In the genomic region with DNA sequence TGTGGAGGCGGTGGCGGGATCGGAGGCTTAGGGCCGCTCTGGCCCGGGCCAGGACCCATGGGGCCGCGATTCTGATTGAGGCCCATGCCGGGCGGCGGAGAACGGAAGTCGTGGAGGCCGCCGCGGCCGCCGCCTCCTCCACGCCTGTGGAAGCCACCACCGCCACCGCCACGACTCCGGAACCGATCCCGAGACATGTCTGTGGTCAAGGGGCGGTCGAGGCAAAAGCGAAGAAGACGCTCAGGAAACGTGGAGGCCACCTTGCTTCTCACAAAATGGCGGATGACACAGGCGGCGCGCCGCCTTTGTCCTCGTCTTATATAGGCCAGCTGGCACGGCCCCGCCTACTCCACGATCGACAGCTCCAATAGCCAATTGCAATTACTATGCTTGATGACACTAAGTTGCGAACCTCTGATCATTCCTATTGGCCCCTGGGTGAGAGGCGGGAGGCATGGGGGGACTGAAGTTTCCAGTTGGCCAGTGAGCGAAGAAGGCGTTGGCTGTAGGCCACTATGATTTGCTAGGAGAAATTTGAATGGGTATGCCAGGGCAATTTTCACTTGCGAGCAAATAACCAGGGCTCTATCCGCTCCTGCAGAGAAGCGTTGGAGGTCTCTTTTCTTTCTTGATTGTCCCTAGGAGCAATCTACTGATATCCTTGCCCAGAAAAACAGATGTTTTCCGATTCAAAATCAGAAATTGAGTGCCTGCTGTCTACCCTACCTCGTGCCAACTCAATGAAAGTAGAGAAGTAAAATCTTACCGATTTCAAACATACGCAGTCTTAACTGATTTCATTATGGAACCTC, we compare ENCODE assay signal across 8 cellular contexts. TPM values are rescaled to one million over a fixed set of nuclear protein-coding genes. Genes with fewer than 3 reads are reported as not detected.
A peak's percentile ranks its signal among the peaks of the same experiment; 100 is the strongest.
DNase-seq lines count a peak whose midpoint lies in the region; ATAC-seq and TF ChIP-seq lines count a peak whose summit lies in the region.

Gene SFPQ, minus strand, starts transcription at position 293 of the 812 bp plus-strand sequence. Its CDS starts 96 bp downstream, at position 197.

- H2AFZ ChIP-seq in PC-9, result peak within 1 kb of the TSS; percentile 83

- DNase-seq in DMS153 treated with DMSO at 0.1 percent for 48 hours (lab: John Stamatoyannopoulos, UW; ENCODE audit: unreplicated experiment) (peak; percentile 100), PC-9 (peak; percentile 96 to 99), epithelial cell of proximal tubule (ENCODE audit: low read depth) (peak; percentile 95), mucosa of gallbladder (ENCODE audit: low spot score) (peak; percentile 98)
- DNase-seq in Jurkat, Clone E6-1 (ENCODE audit: low read depth, low spot score), result peak; percentile 99
- DNase-seq in activated T-cell treated with anti-CD3 and anti-CD28 coated beads, Interleukin-2, amount 50 U/mL, for 1 hour, result peak; percentile 100
- peak; percentile 93 to 98 for DNase-seq in stimulated activated CD8-positive, alpha-beta memory T cell treated with anti-CD3 and anti-CD28 coated beads, Interleukin-4, amount 100 ng/mL, for 4 hours (ENCODE audit: low read depth in 2 of 2, low spot score in 1 of 2)

- H3F3A ChIP-seq in PC-9 (ENCODE audit: insufficient read depth, low read depth), result peaks cover 45% of the 10 kb centered on the region

- H3K4me1 ChIP-seq in PC-9 (replicated peaks; ENCODE audit: insufficient read depth), result peaks cover 21% of the 10 kb centered on the region

- H3K27me3 ChIP-seq in PC-9 (ENCODE audit: insufficient read depth, low read depth), result no peaks in the 10 kb centered on the region

- H3K36me3 ChIP-seq in PC-9 (ENCODE audit: low read depth), result peaks cover 35% of the 10 kb centered on the region

- POLR2A ChIA-PET in PC-9 (lab: Charles Lee; ENCODE audit: unreplicated experiment), result interaction anchor here (0.5 to 0.9 kb wide), 11 partner anchors 35 to 344 kb away, joined by 3 to 7 read pairs (median 4); no protein-coding TSS in a partner anchor

- BruUV-seq in PC-9 (replicated peaks; lab: Mats Ljungman, UMichigan), result TSS peak; percentile 84

- H4K20me1 ChIP-seq in PC-9 (ENCODE audit: insufficient read depth), result peaks cover 38% of the 10 kb centered on the region

- intact Hi-C loops in PC-9 (cut with micrococcal nuclease; ENCODE audit: unreplicated experiment), result loop anchor here (2.0 to 5.0 kb wide), 4 partner anchors 76 to 364 kb away; partner anchors contain the start of genes KIAA0319L, NCDN, ZMYM4 and ZMYM6

- TF ChIP-seq CTCF in PC-9 (conservative IDR thresholded peaks at IDR 0.05) (no peak), epithelial cell of proximal tubule (conservative IDR thresholded peaks at IDR 0.05; ENCODE audit: low read depth, low read length) (no peak)

- ATAC-seq in GM21619 (IDR thresholded peaks at IDR 0.05; ENCODE audit: unreplicated experiment), result peak; percentile 86

- CTCF ChIA-PET in PC-9 (lab: Charles Lee), result no interaction called here

- H3K9me3 ChIP-seq in PC-9 (ENCODE audit: insufficient read depth, low read depth), result no peaks in the 10 kb centered on the region

- peaks cover 49% of the 10 kb centered on the region for H3K79me2 ChIP-seq in PC-9 (ENCODE audit: low read depth)

- H3K27ac ChIP-seq in PC-9, result peak within 1 kb of the TSS; percentile 72

- peak within 1 kb of the TSS; percentile 97 for H3K4me2 ChIP-seq in PC-9

- no peaks in the 10 kb centered on the region for H3K9me2 ChIP-seq in PC-9 (ENCODE audit: insufficient read depth)

- peak within 1 kb of the TSS; percentile 96 for H3K4me3 ChIP-seq in Jurkat, Clone E6-1 (ENCODE audit: low read length)
- peak within 1 kb of the TSS; percentile 98 for H3K4me3 ChIP-seq in PC-9
- peak within 1 kb of the TSS; percentile 76 for H3K4me3 ChIP-seq in epithelial cell of proximal tubule (ENCODE audit: low read depth, low read length)

RNA-seq across cellular contexts. Expression of gene SFPQ, which starts in this region (rescaled TPM):
- polyA plus RNA-seq in Jurkat, Clone E6-1 (2012; ENCODE audit: insufficient read depth, insufficient read length), result 402 TPM
- total RNA-seq in PC-9 (2021) (191 and 299 TPM in 2 replicates), epithelial cell of proximal tubule (136 and 223 TPM in 2 replicates), mucosa of gallbladder (164 TPM)

Comparison
In these comparisons a context has a peak if more than half of its experiments do, and no peak if none do; other contexts are left out.
1. Peak in every context shown above with its lines: DNase-seq, ATAC-seq, H3K4me3 ChIP-seq and H3K27ac ChIP-seq.